ENCODE assay signal across 15 cellular contexts in genomic region chr6:75882734-75883133, GRCh38.
DNase-seq lines count a peak whose midpoint lies in the region; ATAC-seq lines count a peak whose summit lies in the region.
"Had no signal": no experiment of that assay in that cellular context is flagged by ENCODE, and none has a peak within 500 bp of the region (broad histone marks: within the 10 kb centered on the region; RNA-seq: fewer than 3 reads in every experiment).

No MANE protein-coding gene starts in this region.

- DNase-seq in Daoy (ENCODE audit: low read depth) (peak; percentile 28), NCI-H226 (peak; percentile 43), dermis blood vessel endothelial cell (peak; percentile 20), myocyte (ENCODE audit: low read depth) (peak; percentile 44), germinal center (ENCODE audit: low spot score) (no peak), NCI-H128 (lab: John Stamatoyannopoulos, UW; ENCODE audit: unreplicated experiment) (no peak)
- no peak for DNase-seq in activated CD8-positive, alpha-beta T cell treated with anti-CD3 and anti-CD28 coated beads, Interleukin-2, amount 10 ng/mL, durations not matched to agents 7 days and 5 days
- DNase-seq: activated CD4-positive, alpha-beta T cell treated with anti-CD3 and anti-CD28 coated beads for 4 hours; hippocampal formation; mesendoderm; NCI-H524; stimulated activated CD4-positive, alpha-beta T cell treated with anti-CD3 and anti-CD28 coated beads, Interleukin-4, amount 100 ng/mL, for 1 hour had no signal

- no peak overlapping the region for H3K4me3 Mint-ChIP-seq in activated CD8-positive, alpha-beta T cell treated with anti-CD3 and anti-CD28 coated beads, Interleukin-2, amount 10 ng/mL, durations not matched to agents 7 days and 5 days
- H3K4me3 Mint-ChIP-seq: dendritic cell treated with granulocyte-macrophage colony-stimulating factor and Interleukin-4, amounts not matched to agents 40 ng/mL and 50 ng/mL, for 4 days; stimulated activated naive CD8-positive, alpha-beta T cell treated with anti-CD3 and anti-CD28 coated beads, Interleukin-15, Interleukin-2, amounts not matched to agents 100 ng/mL and 50 ng/mL, for 24 hours had no signal

- no peaks in the 10 kb centered on the region for H3K36me3 Mint-ChIP-seq in activated CD8-positive, alpha-beta T cell treated with anti-CD3 and anti-CD28 coated beads, Interleukin-2, amount 10 ng/mL, durations not matched to agents 7 days and 5 days (ENCODE audit: low read depth)

- H3K9me3 Mint-ChIP-seq in activated CD8-positive, alpha-beta T cell treated with anti-CD3 and anti-CD28 coated beads, Interleukin-2, amount 10 ng/mL, durations not matched to agents 7 days and 5 days (ENCODE audit: insufficient read depth): no peaks in the 10 kb centered on the region
- H3K9me3 Mint-ChIP-seq: dendritic cell treated with granulocyte-macrophage colony-stimulating factor and Interleukin-4, amounts not matched to agents 40 ng/mL and 50 ng/mL, for 4 days; stimulated activated naive CD8-positive, alpha-beta T cell treated with anti-CD3 and anti-CD28 coated beads, Interleukin-15, Interleukin-2, amounts not matched to agents 100 ng/mL and 50 ng/mL, for 24 hours had no signal

- no peak for ATAC-seq in activated CD8-positive, alpha-beta T cell treated with anti-CD3 and anti-CD28 coated beads, Interleukin-2, amount 10 ng/mL, durations not matched to agents 7 days and 5 days
- no peak for ATAC-seq in GM21576 (IDR thresholded peaks at IDR 0.05; ENCODE audit: unreplicated experiment)

- no peaks in the 10 kb centered on the region for H3K4me1 Mint-ChIP-seq in activated CD8-positive, alpha-beta T cell treated with anti-CD3 and anti-CD28 coated beads, Interleukin-2, amount 10 ng/mL, durations not matched to agents 7 days and 5 days (ENCODE audit: low read depth)

- no peak overlapping the region for H3K27ac Mint-ChIP-seq in activated CD8-positive, alpha-beta T cell treated with anti-CD3 and anti-CD28 coated beads, Interleukin-2, amount 10 ng/mL, durations not matched to agents 7 days and 5 days
- H3K27ac Mint-ChIP-seq: dendritic cell treated with granulocyte-macrophage colony-stimulating factor and Interleukin-4, amounts not matched to agents 40 ng/mL and 50 ng/mL, for 4 days; stimulated activated naive CD8-positive, alpha-beta T cell treated with anti-CD3 and anti-CD28 coated beads, Interleukin-15, Interleukin-2, amounts not matched to agents 100 ng/mL and 50 ng/mL, for 24 hours had no signal

- POLR2A ChIA-PET in activated CD8-positive, alpha-beta T cell treated with anti-CD3 and anti-CD28 coated beads, Interleukin-2, amount 10 ng/mL, durations not matched to agents 7 days and 5 days (lab: Charles Lee): no interaction called here

- CTCF ChIA-PET in activated CD8-positive, alpha-beta T cell treated with anti-CD3 and anti-CD28 coated beads, Interleukin-2, amount 10 ng/mL, durations not matched to agents 7 days and 5 days (lab: Charles Lee): interaction anchor here (3.2 kb wide), 1 partner anchor 11 kb away, joined by 19 read pairs; no protein-coding TSS in a partner anchor

- H3K27me3 Mint-ChIP-seq in activated CD8-positive, alpha-beta T cell treated with anti-CD3 and anti-CD28 coated beads, Interleukin-2, amount 10 ng/mL, durations not matched to agents 7 days and 5 days (ENCODE audit: low read depth): no peaks in the 10 kb centered on the region
- H3K27me3 Mint-ChIP-seq: dendritic cell treated with granulocyte-macrophage colony-stimulating factor and Interleukin-4, amounts not matched to agents 40 ng/mL and 50 ng/mL, for 4 days; stimulated activated naive CD8-positive, alpha-beta T cell treated with anti-CD3 and anti-CD28 coated beads, Interleukin-15, Interleukin-2, amounts not matched to agents 100 ng/mL and 50 ng/mL, for 24 hours had no signal

Comparison
In these comparisons a context has a peak if more than half of its experiments do, and no peak if none do; other contexts are left out.
1. DNase-seq: peak in Daoy (single experiment), NCI-H226 (single experiment), dermis blood vessel endothelial cell (single experiment) and myocyte (single experiment); none in germinal center (single experiment), activated CD8-positive, alpha-beta T cell treated with anti-CD3 and anti-CD28 coated beads, Interleukin-2, amount 10 ng/mL, durations not matched to agents 7 days and 5 days (single experiment) and NCI-H128 (single experiment).